In the genomic region with DNA sequence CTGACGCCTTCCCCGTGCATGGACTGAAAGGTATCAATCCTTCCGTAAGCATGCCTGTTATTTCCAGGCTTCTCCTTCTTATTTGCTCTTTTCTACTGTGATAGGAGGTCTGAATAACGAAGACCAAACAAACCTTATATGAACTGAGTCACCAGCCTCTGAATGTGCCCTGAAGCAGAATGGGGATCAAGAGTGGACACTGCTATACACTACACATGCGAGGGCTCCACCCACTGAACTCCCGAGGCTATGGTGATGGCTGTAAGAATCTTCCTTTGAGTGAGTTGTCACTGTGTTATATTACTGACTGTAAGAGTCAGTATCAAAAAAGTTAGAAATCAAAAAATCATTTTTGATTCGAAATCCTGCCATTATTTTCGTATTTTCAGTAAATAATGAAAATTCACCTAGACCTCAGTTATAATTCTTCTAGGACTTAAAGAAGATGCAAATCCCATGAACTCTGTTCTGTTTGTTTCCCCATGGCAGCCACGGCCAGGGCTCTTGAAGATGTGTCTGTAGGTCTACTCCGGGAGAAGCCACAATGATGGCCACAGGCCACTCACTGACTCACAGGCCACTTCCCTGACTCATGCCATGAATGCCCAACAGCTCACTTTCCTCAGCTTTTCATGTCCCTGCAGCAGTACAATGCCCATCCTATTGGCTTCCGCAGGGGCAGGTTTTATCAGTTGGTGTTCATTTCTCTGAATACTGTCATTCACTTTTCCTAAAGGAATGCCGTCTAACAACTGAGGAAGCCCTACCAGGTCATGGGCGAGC, we compare ENCODE assay signal across 21 cellular contexts. TPM values are rescaled to one million over a fixed set of nuclear protein-coding genes. Genes with fewer than 3 reads are reported as not detected.
DNase-seq lines count a peak whose midpoint lies in the region; ATAC-seq and TF ChIP-seq lines count a peak whose summit lies in the region.
"Had no signal": no experiment of that assay in that cellular context is flagged by ENCODE, and none has a peak within 500 bp of the region (broad histone marks: within the 10 kb centered on the region; RNA-seq: fewer than 3 reads in every experiment).

No MANE protein-coding gene starts in this region.

- CTCF ChIA-PET in AG04450 (lab: Charles Lee): no interaction called here

- H3K27me3 ChIP-seq in AG04450 (ENCODE audit: control insufficient read depth, insufficient read depth, low read length): no peaks in the 10 kb centered on the region
- H3K27me3 ChIP-seq: uterus had no signal

- H3K9me3 ChIP-seq in AG04450 (ENCODE audit: control insufficient read depth, insufficient read depth, low read length): no peaks in the 10 kb centered on the region
- H3K9me3 ChIP-seq: left ventricle myocardium inferior, uterus had no signal

- DNase-seq in AG04450 (ENCODE audit: low read depth, low spot score) (no peak), HK-2 (ENCODE audit: unreplicated experiment) (peak; percentile 12), foreskin fibroblast (peak; percentile 29 to 51), LoVo (ENCODE audit: low spot score) (no peak)
- no peak for DNase-seq in stimulated activated naive CD8-positive, alpha-beta T cell treated with anti-CD3 and anti-CD28 coated beads, Interleukin-15, Interleukin-2, amounts not matched to agents 100 U/mL and 50 U/mL, for 24 hours
- DNase-seq: ACHN; activated CD4-positive, alpha-beta T cell treated with anti-CD3 and anti-CD28 coated beads for 48 hours; COR-L47; cortex of kidney; left ventricle myocardium inferior; NCI-H146; NCI-H2227 treated with DMSO at 0.1 percent for 48 hours; SHP77; stimulated activated naive CD4-positive, alpha-beta T cell; uterus had no signal

- ATAC-seq in stimulated activated naive CD8-positive, alpha-beta T cell treated with anti-CD3 and anti-CD28 coated beads, Interleukin-15, Interleukin-2, amounts not matched to agents 100 U/mL and 50 U/mL, for 24 hours: no peak
- ATAC-seq in HG02588 (IDR thresholded peaks at IDR 0.05; ENCODE audit: unreplicated experiment) (no peak), GM21717 (IDR thresholded peaks at IDR 0.05; ENCODE audit: unreplicated experiment) (no peak)

- H3K27ac ChIP-seq in AG04450 (ENCODE audit: low read depth, low read length) (peak overlapping the region; percentile 3), angular gyrus (ENCODE audit: low read depth, low read length) (peak overlapping the region; percentile 38)
- H3K27ac ChIP-seq: HL-60, KMS-11, left ventricle myocardium inferior, parathyroid adenoma, uterus had no signal

- TF ChIP-seq CTCF in AG04450 (IDR thresholded peaks at IDR 0.05; ENCODE audit: low read depth, low read length) (no peak), foreskin fibroblast (IDR thresholded peaks at IDR 0.05; ENCODE audit: low read depth, low read length) (no peak)

- H3K4me3 ChIP-seq in AG04450 (ENCODE audit: low read depth, low read length): no peak overlapping the region
- no peak overlapping the region for H3K4me3 ChIP-seq in foreskin fibroblast (ENCODE audit: low read depth in 1 of 2, low read length in 2 of 2)
- H3K4me3 ChIP-seq: left ventricle myocardium inferior, uterus had no signal

- POLR2A ChIA-PET in AG04450 (lab: Yijun Ruan, JAX): no interaction called here

RNA-seq across cellular contexts. Expression of gene ZZEF1, which starts 54.7 kb away (rescaled TPM):
- polyA plus RNA-seq in AG04450 (2011; rRNA removed): 15.3 and 18.3 TPM in 2 replicates
- 74.1 and 76.2 TPM in 2 replicates for polyA minus RNA-seq in AG04450 (2011; rRNA and poly(A)+ RNA removed)

RNA-seq across cellular contexts. Expression of gene CYB5D2, which starts 54.9 kb away (rescaled TPM):
- polyA plus RNA-seq in AG04450 (2011; rRNA removed): 15.6 and 22.0 TPM in 2 replicates
- polyA minus RNA-seq in AG04450 (2011; rRNA and poly(A)+ RNA removed): 14.9 and 15.6 TPM in 2 replicates

Comparison
In these comparisons a context has a peak if more than half of its experiments do, and no peak if none do; other contexts are left out.
1. DNase-seq: peak in HK-2 (single experiment) and foreskin fibroblast (2 of 2); none in AG04450 (single experiment), stimulated activated naive CD8-positive, alpha-beta T cell treated with anti-CD3 and anti-CD28 coated beads, Interleukin-15, Interleukin-2, amounts not matched to agents 100 U/mL and 50 U/mL, for 24 hours (single experiment) and LoVo (single experiment).